ENCODE assay signal across 10 cellular contexts in the genomic region with DNA sequence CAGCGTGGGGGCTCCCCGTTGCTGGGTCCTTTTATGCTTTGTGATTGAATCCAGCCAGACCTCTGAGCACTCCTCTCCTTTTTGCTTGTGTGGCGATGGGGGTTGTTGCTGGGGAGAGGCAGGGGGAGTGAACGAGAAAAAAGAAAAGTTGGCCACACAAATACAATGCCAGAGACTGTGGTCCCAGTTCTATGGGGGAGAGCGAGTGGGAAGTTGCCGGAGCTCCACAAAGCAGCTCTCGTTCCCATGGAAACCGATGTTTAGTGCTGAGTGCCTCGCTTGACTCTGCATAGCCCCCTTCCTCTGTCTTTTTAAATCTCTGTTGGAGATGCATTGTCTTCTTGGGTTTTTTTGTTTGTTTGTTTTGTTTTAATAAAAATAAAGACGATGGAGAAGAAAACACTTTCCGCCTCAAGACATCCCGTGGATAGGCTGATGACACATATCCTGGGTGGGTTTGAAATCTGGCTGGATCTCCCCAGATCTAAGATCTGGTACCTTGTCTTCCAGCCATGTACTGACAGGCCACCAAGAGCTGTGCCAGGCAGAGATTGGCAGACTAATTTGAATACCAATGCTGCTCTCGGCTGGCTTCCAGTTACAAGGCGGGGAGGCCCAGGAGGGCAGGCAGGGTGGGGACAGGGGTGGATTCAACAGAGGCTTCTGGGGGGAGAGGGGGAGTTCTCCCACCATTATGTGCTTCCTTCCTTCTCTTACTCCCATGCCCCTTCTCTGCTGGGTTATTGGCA.
A peak's percentile ranks its signal among the peaks of the same experiment; 100 is the strongest.
DNase-seq lines count a peak whose midpoint lies in the region; ATAC-seq and TF ChIP-seq lines count a peak whose summit lies in the region.
"Had no signal": no experiment of that assay in that cellular context is flagged by ENCODE, and none has a peak within 500 bp of the region (broad histone marks: within the 10 kb centered on the region; RNA-seq: fewer than 3 reads in every experiment).

No MANE protein-coding gene starts in this region.

- H3K4me3 Mint-ChIP-seq in type B pancreatic cell, result peak overlapping the region; percentile 73
- H3K4me3 Mint-ChIP-seq: T-helper 17 cell had no signal

- TF ChIP-seq CTCF in fibroblast of mammary gland (conservative IDR thresholded peaks at IDR 0.05; ENCODE audit: control insufficient read depth, insufficient read depth, low read depth, low read length) (no peak), type B pancreatic cell (conservative IDR thresholded peaks at IDR 0.05) (no peak)

- H3K27ac ChIP-seq in mesodermal cell (ENCODE audit: low read depth, low read length, severe bottlenecking), result peak overlapping the region; percentile 69

- H3K27me3 Mint-ChIP-seq in type B pancreatic cell, result peaks cover 10% of the 10 kb centered on the region

- peak; percentile 56 to 77 for DNase-seq in NCI-H524 (lab: John Stamatoyannopoulos, UW)
- no peak for DNase-seq in NCI-H524 treated with DMSO at 0.1 percent for 48 hours (lab: John Stamatoyannopoulos, UW)
- peak; percentile 7 for DNase-seq in fibroblast of mammary gland (ENCODE audit: low read depth)
- no peak for DNase-seq in type B pancreatic cell (ENCODE audit: extremely low spot score, unreplicated experiment)
- DNase-seq in NCI-H2227 (lab: John Stamatoyannopoulos, UW; ENCODE audit: unreplicated experiment), result no peak
- DNase-seq: NCI-H2171, T-helper 17 cell had no signal

- H3K4me1 Mint-ChIP-seq in type B pancreatic cell (ENCODE audit: unreplicated experiment), result peaks cover 35% of the 10 kb centered on the region

- no peak overlapping the region for H3K4me3 ChIP-seq in fibroblast of mammary gland (ENCODE audit: control insufficient read depth, low read depth, low read length)
- H3K4me3 ChIP-seq in mesodermal cell (ENCODE audit: extremely low read depth, insufficient read depth, low read length, poor library complexity, severe bottlenecking), result no peak overlapping the region

- 13 to 14% methylated on average over 2 to 10 of the region's 14 CpGs for WGBS in mesodermal cell (ENCODE audit: insufficient coverage in 2 of 2), 2 experiments

- H3K36me3 ChIP-seq in mesodermal cell (ENCODE audit: control insufficient read depth, insufficient read depth, low read length), result no peaks in the 10 kb centered on the region

- no peaks in the 10 kb centered on the region for H3K9me3 ChIP-seq in mesodermal cell (ENCODE audit: control insufficient read depth, low read length)

- peaks cover 5% of the 10 kb centered on the region for H3K9me3 Mint-ChIP-seq in type B pancreatic cell

- ATAC-seq in HG03378 (IDR thresholded peaks at IDR 0.05; ENCODE audit: unreplicated experiment), result no peak
- ATAC-seq in HG03460 (IDR thresholded peaks at IDR 0.05; ENCODE audit: unreplicated experiment), result no peak
- ATAC-seq: T-helper 17 cell had no signal

- peaks cover 6% of the 10 kb centered on the region for H3K4me1 ChIP-seq in mesodermal cell (ENCODE audit: control insufficient read depth, insufficient read depth, low read length, poor library complexity, severe bottlenecking)

- peak overlapping the region; percentile 49 for H3K27ac Mint-ChIP-seq in type B pancreatic cell
- H3K27ac Mint-ChIP-seq: T-helper 17 cell had no signal

- H3K36me3 Mint-ChIP-seq in type B pancreatic cell, result no peaks in the 10 kb centered on the region

Comparison
In these comparisons a context has a peak if more than half of its experiments do, and no peak if none do; other contexts are left out.
1. DNase-seq: peak in NCI-H524 (2 of 2) and fibroblast of mammary gland (single experiment); none in NCI-H524 treated with DMSO at 0.1 percent for 48 hours (single experiment), type B pancreatic cell (single experiment) and NCI-H2227 (single experiment).